In the genomic region with DNA sequence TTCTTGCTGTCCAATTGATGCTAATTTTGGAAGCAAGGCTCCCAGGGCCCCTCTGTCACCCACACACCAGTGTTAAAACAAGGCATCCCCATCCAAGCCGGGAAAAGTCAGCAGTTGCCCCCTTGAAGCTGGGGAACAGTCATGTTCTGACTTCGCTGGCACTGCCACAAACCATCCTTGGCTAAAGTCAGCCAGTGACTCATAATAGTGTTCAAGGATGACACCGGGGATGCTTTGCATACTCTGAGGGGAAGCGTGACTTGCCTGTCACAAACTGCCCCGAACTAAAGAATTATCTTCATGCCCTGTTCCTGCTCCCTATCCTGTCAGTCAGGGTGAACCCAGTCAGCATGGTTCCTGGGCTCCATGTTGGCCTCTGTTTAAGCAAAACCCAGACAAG, we compare ENCODE assay signal across 9 cellular contexts. TPM values are rescaled to one million over a fixed set of nuclear protein-coding genes. Genes with fewer than 3 reads are reported as not detected.
DNase-seq lines count a peak whose midpoint lies in the region; ATAC-seq, FAIRE-seq and TF ChIP-seq lines count a peak whose summit lies in the region.
"Had no signal": no experiment of that assay in that cellular context is flagged by ENCODE, and none has a peak within 500 bp of the region (broad histone marks: within the 10 kb centered on the region; RNA-seq: fewer than 3 reads in every experiment).

No MANE protein-coding gene starts in this region.

- no peak overlapping the region for H3K4me3 ChIP-seq in keratinocyte (ENCODE audit: control insufficient read depth in 2 of 3, extremely low read depth in 1 of 3, insufficient read depth in 2 of 3, low read depth in 1 of 3, low read length in 3 of 3)
- H3K4me3 ChIP-seq in suprapubic skin, result no peak overlapping the region

- TF ChIP-seq CTCF in keratinocyte (optimal IDR thresholded peaks at IDR 0.05 in 1 of 3, IDR thresholded peaks at IDR 0.05 in 1 of 3, conservative IDR thresholded peaks at IDR 0.05 in 1 of 3; ENCODE audit: extremely low read depth in 1 of 3, insufficient read depth in 2 of 3, low read length in 3 of 3) (no peak), suprapubic skin (IDR thresholded peaks at IDR 0.05) (no peak)

- dilution Hi-C loops in keratinocyte (cut with MboI; ENCODE audit: extremely low pct_ligation_motif_present, low sequenced_read_pairs), result no loop called here

- no peak for TF ChIP-seq POLR2A in suprapubic skin (IDR thresholded peaks at IDR 0.05)

- no peak overlapping the region for H3K9ac ChIP-seq in keratinocyte (ENCODE audit: control insufficient read depth, extremely low read depth, insufficient read depth, low read length)

- H3K4me2 ChIP-seq in keratinocyte (ENCODE audit: control insufficient read depth, extremely low read depth, insufficient read depth, low read depth, low read length), result no peak overlapping the region

- peaks cover 14 to 49% of the 10 kb centered on the region in 2 experiments for H3K36me3 ChIP-seq in keratinocyte (ENCODE audit: control insufficient read depth in 2 of 2, extremely low read depth in 1 of 2, insufficient read depth in 2 of 2, low read length in 2 of 2)
- H3K36me3 ChIP-seq in suprapubic skin, result no peaks in the 10 kb centered on the region

- DNase-seq in HK-2 (ENCODE audit: unreplicated experiment) (peak; percentile 50), keratinocyte (ENCODE audit: low read depth, low spot score) (no peak), suprapubic skin (ENCODE audit: low spot score in 2 of 2) (no peak), COR-L47 (lab: John Stamatoyannopoulos, UW) (no peak), NCI-H2029 (lab: John Stamatoyannopoulos, UW) (no peak)
- no peak for DNase-seq in activated effector memory CD4-positive, alpha-beta T cell treated with anti-CD3 and anti-CD28 coated beads, Interleukin-2, amount 50 U/mL, for 16 hours
- DNase-seq: IMR-90 had no signal

- no peak overlapping the region for H2AFZ ChIP-seq in keratinocyte (ENCODE audit: control insufficient read depth, low read length)

- TF ChIP-seq EP300 in suprapubic skin (IDR thresholded peaks at IDR 0.05), result no peak

- peak; percentile 73 for FAIRE-seq in keratinocyte (lab: Jason Lieb, UNC)

- no peaks in the 10 kb centered on the region for H3K27me3 ChIP-seq in keratinocyte (ENCODE audit: control insufficient read depth, extremely low read depth, insufficient read depth, low read length)
- H3K27me3 ChIP-seq in suprapubic skin, result no peaks in the 10 kb centered on the region

- WGBS in suprapubic skin, result 36% methylated on average over 5 of the region's 5 CpGs

- H3K79me2 ChIP-seq in keratinocyte (ENCODE audit: control insufficient read depth, insufficient read depth, low read length), result peaks cover 99% of the 10 kb centered on the region

- H4K20me1 ChIP-seq in keratinocyte (ENCODE audit: control insufficient read depth, extremely low read depth, insufficient read depth, low read length), result peaks cover 32% of the 10 kb centered on the region

- peak; percentile 99 for ATAC-seq in GM18502 (IDR thresholded peaks at IDR 0.05; ENCODE audit: poor library complexity, unreplicated experiment)
- peak; percentile 99 for ATAC-seq in GM21619 (IDR thresholded peaks at IDR 0.05; ENCODE audit: unreplicated experiment)

- no peaks in the 10 kb centered on the region for H3K9me3 ChIP-seq in keratinocyte (ENCODE audit: control insufficient read depth, low read depth, low read length)
- H3K9me3 ChIP-seq in suprapubic skin, result no peaks in the 10 kb centered on the region

- peaks cover 24% of the 10 kb centered on the region for H3K9me1 ChIP-seq in keratinocyte (ENCODE audit: control insufficient read depth, extremely low read depth, insufficient read depth, low read length)

- H3K27ac ChIP-seq in keratinocyte (ENCODE audit: control insufficient read depth, insufficient read depth, low read length), result peak overlapping the region; percentile 30
- H3K27ac ChIP-seq in suprapubic skin, result no peak overlapping the region

- peaks cover 72% of the 10 kb centered on the region for H3K4me1 ChIP-seq in keratinocyte (ENCODE audit: control insufficient read depth, extremely low read depth, insufficient read depth, low read length)
- peaks cover 32% of the 10 kb centered on the region for H3K4me1 ChIP-seq in suprapubic skin

RNA-seq across cellular contexts. Expression of a gene that starts 37.0 kb away (rescaled TPM):
- polyA plus RNA-seq in keratinocyte, result 26.6 to 71.8 TPM (median 51.7 TPM) in 3 replicates
- 45.8 TPM for polyA plus RNA-seq in keratinocyte (2011; ENCODE audit: low read depth)
- 35.1 and 39.9 TPM in 2 replicates for polyA plus RNA-seq in keratinocyte (2011; cell fraction: cytosol; rRNA removed)
- polyA plus RNA-seq in keratinocyte (2011; cell fraction: nucleus; rRNA removed), result 46.4 and 47.9 TPM in 2 replicates
- 45.8 and 70.2 TPM in 2 replicates for polyA plus RNA-seq in keratinocyte (2012; ENCODE audit: low replicate concordance)
- 42.6 to 126 TPM (median 65.6 TPM) in 3 replicates for polyA minus RNA-seq in keratinocyte
- polyA minus RNA-seq in keratinocyte (2011; cell fraction: cytosol; rRNA and poly(A)+ RNA removed), result 76.2 TPM
- polyA minus RNA-seq in keratinocyte (2011; cell fraction: nucleus; rRNA and poly(A)+ RNA removed), result 66.3 and 93.9 TPM in 2 replicates
- total RNA-seq in suprapubic skin, result 10 to 100 TPM; 19.2 to 62.4 (median 41.7) TPM
- total RNA-seq: IMR-90 had no signal
- polyA plus RNA-seq: IMR-90 had no signal
